19 cellular contexts compared by ENCODE assay signal in genomic region chr12:124352257-124352656, GRCh38. TPM values are rescaled to one million over a fixed set of nuclear protein-coding genes. Genes with fewer than 3 reads are reported as not detected.
"Had no signal": no experiment of that assay in that cellular context is flagged by ENCODE, and none has a peak within 500 bp of the region (broad histone marks: within the 10 kb centered on the region; RNA-seq: fewer than 3 reads in every experiment).

No MANE protein-coding gene starts in this region.

- FAIRE-seq: kidney, TTC549 had no signal

- H3K4me2 ChIP-seq: smooth muscle cell had no signal

- H3K4me1 ChIP-seq: foreskin keratinocyte had no signal

- DNase-seq: activated CD4-positive, alpha-beta memory T cell treated with anti-CD3 and anti-CD28 coated beads for 36 hours; activated CD4-positive, alpha-beta T cell treated with anti-CD3 and anti-CD28 coated beads for 36 hours; activated CD8-positive, alpha-beta memory T cell treated with anti-CD3 and anti-CD28 coated beads, Interleukin-2, amount 10 ng/mL, durations not matched to agents 7 days and 5 days; activated naive CD4-positive, alpha-beta T cell; activated naive CD8-positive, alpha-beta T cell treated with anti-CD3 and anti-CD28 coated beads for 36 hours; activated T-cell treated with anti-CD3 and anti-CD28 coated beads, Interleukin-2, amount 50 U/mL, for 1 hour; foreskin keratinocyte; midbrain; stimulated activated CD4-positive, alpha-beta T cell treated with anti-CD3 and anti-CD28 coated beads, Interleukin-4, amount 100 ng/mL, for 4 hours; stimulated activated naive B cell treated with anti-CD40 and anti-IgM and Interleukin-4, amounts not matched to agents 10 μg/mL and 1 μg/mL and 100 μg/mL, for 72 hours had no signal

- ATAC-seq: activated CD4-positive, alpha-beta T cell treated with anti-CD3 and anti-CD28 coated beads for 36 hours; activated CD8-positive, alpha-beta memory T cell treated with anti-CD3 and anti-CD28 coated beads, Interleukin-2, amount 10 ng/mL, durations not matched to agents 7 days and 5 days; activated T-helper 17 cell treated with anti-CD3 and anti-CD28 coated beads, Interleukin-2, amount 50 U/mL, for 72 hours; foreskin keratinocyte; WTC11 had no signal

- H3K27me3 ChIP-seq: foreskin keratinocyte, upper lobe of right lung had no signal

- H3K4me3 ChIP-seq: smooth muscle cell, thoracic aorta, upper lobe of right lung had no signal

- H3K9me3 ChIP-seq: thoracic aorta, upper lobe of right lung had no signal

- H3K27ac ChIP-seq: foreskin keratinocyte, thoracic aorta, upper lobe of right lung had no signal

RNA-seq across cellular contexts. Expression of gene RFLNA, which starts 57.4 kb away (rescaled TPM):
- total RNA-seq: activated CD4-positive, alpha-beta memory T cell treated with anti-CD3 and anti-CD28 coated beads for 36 hours; activated CD4-positive, alpha-beta T cell treated with anti-CD3 and anti-CD28 coated beads for 36 hours; activated CD8-positive, alpha-beta memory T cell treated with anti-CD3 and anti-CD28 coated beads, Interleukin-2, amount 10 ng/mL, durations not matched to agents 7 days and 5 days; activated naive CD8-positive, alpha-beta T cell treated with anti-CD3 and anti-CD28 coated beads for 36 hours; activated T-helper 17 cell treated with anti-CD3 and anti-CD28 coated beads, Interleukin-2, amount 50 U/mL, for 72 hours; fibroblast of lung; left lobe of liver had no signal
